ENCODE assay signal across 8 cellular contexts in genomic region chrX:111680988-111681779, GRCh38. TPM values are rescaled to one million over a fixed set of nuclear protein-coding genes. Genes with fewer than 3 reads are reported as not detected.
DNase-seq lines count a peak whose midpoint lies in the region; ATAC-seq and TF ChIP-seq lines count a peak whose summit lies in the region.

Gene ALG13 (plus strand): TSS chrX:111681170. CDS start chrX:111681219, 49 bp downstream.

- dilution Hi-C loops in mammary epithelial cell (cut with HindIII; ENCODE audit: low sequenced_read_pairs) = no loop called here

- 47% methylated on average over 40 of the region's 69 CpGs for WGBS in mammary epithelial cell (ENCODE audit: low coverage, missing lambda C conversion rate)

- H3K4me1 ChIP-seq in mammary epithelial cell (ENCODE audit: insufficient read depth, low read length) = no peaks in the 10 kb centered on the region
- H3K4me1 ChIP-seq in iPS-20b (ENCODE audit: insufficient read depth, low read length) = no peaks in the 10 kb centered on the region; the same call in 1 of the 2 replicates

- H3K36me3 ChIP-seq in WERI-Rb-1 (peaks cover 29% of the 10 kb centered on the region), mammary epithelial cell (ENCODE audit: insufficient read depth, low read length) (peaks cover 2% of the 10 kb centered on the region), iPS-20b (ENCODE audit: insufficient read depth, low read depth, low read length) (peaks cover 32% of the 10 kb centered on the region)

- H3K27me3 ChIP-seq in WERI-Rb-1 (ENCODE audit: insufficient read depth, low read depth, severe bottlenecking) = peaks cover 11% of the 10 kb centered on the region
- peaks cover 4% of the 10 kb centered on the region for H3K27me3 ChIP-seq in mammary epithelial cell (ENCODE audit: insufficient read depth, low read length)
- no peaks in the 10 kb centered on the region for H3K27me3 ChIP-seq in iPS-20b (ENCODE audit: insufficient read depth, low read length)

- H4K20me1 ChIP-seq in mammary epithelial cell (ENCODE audit: insufficient read depth, low read length) = no peaks in the 10 kb centered on the region

- peak within 1 kb of the TSS; percentile 90 for H2AFZ ChIP-seq in mammary epithelial cell (ENCODE audit: low read depth, low read length)

- peak within 1 kb of the TSS; percentile 99 for H3K27ac ChIP-seq in WERI-Rb-1
- peak within 1 kb of the TSS; percentile 97 for H3K27ac ChIP-seq in mammary epithelial cell (ENCODE audit: insufficient read depth, low read depth, low read length)
- H3K27ac ChIP-seq in iPS-20b (ENCODE audit: low read length) = peak within 1 kb of the TSS; percentile 90
- H3K27ac ChIP-seq in skin epidermis = peak within 1 kb of the TSS; percentile 93 to 100 (median 98)

- H3K79me2 ChIP-seq in mammary epithelial cell (ENCODE audit: insufficient read depth, low read length) = peaks cover 20% of the 10 kb centered on the region

- DNase-seq in AG08395 (ENCODE audit: low spot score) (peak; percentile 92), NCI-H2196 treated with DMSO at 0.1 percent for 48 hours (lab: John Stamatoyannopoulos, UW; ENCODE audit: unreplicated experiment) (peak; percentile 62), WERI-Rb-1 (peak; percentile 89), mammary epithelial cell (peak; percentile 88)

- H3K9me3 ChIP-seq in WERI-Rb-1 (ENCODE audit: severe bottlenecking) (no peaks in the 10 kb centered on the region), mammary epithelial cell (replicated peaks; ENCODE audit: insufficient read depth, low read length) (no peaks in the 10 kb centered on the region), iPS-20b (ENCODE audit: insufficient read depth, low read depth, low read length) (no peaks in the 10 kb centered on the region)

- CTCF ChIA-PET in mammary epithelial cell (lab: Charles Lee; ENCODE audit: low non-redundant PET) = interaction anchor here (0.6 kb wide), 1 partner anchor 72 kb away, joined by 3 read pairs; no protein-coding TSS in a partner anchor

- H3K4me3 ChIP-seq in WERI-Rb-1 (ENCODE audit: low read depth, low read length) (peak within 1 kb of the TSS; percentile 63), mammary epithelial cell (replicated peaks in 1 of 3; ENCODE audit: insufficient read depth in 1 of 3, low read depth in 2 of 3, low read length in 3 of 3) (peak within 1 kb of the TSS; percentile 59 to 82 (median 68)), iPS-20b (ENCODE audit: low read length) (peak within 1 kb of the TSS; percentile 82), skin epidermis (peak within 1 kb of the TSS; percentile 49 to 73 (median 63))

- intact Hi-C loops in mammary epithelial cell (cut with micrococcal nuclease) = no loop called here

- peak; percentile 92 for ATAC-seq in GM18873 (IDR thresholded peaks at IDR 0.05; ENCODE audit: low FRiP score, unreplicated experiment)
- peak; percentile 97 for ATAC-seq in HG03139 (IDR thresholded peaks at IDR 0.05; ENCODE audit: unreplicated experiment)

- peak within 1 kb of the TSS; percentile 89 for H3K9ac ChIP-seq in mammary epithelial cell (ENCODE audit: insufficient read depth, low read length)
- peak within 1 kb of the TSS; percentile 97 for H3K9ac ChIP-seq in iPS-20b (ENCODE audit: low read depth, low read length)

- peak; percentile 80 for TF ChIP-seq CTCF in WERI-Rb-1 (IDR thresholded peaks at IDR 0.05; ENCODE audit: low read depth, low read length)
- peak; percentile 43 to 73 for TF ChIP-seq CTCF in mammary epithelial cell (conservative IDR thresholded peaks at IDR 0.05 in 1 of 2, IDR thresholded peaks at IDR 0.05 in 1 of 2; ENCODE audit: extremely low read depth in 1 of 2, insufficient read depth in 1 of 2, low read depth in 1 of 2, low read length in 2 of 2)

- in situ Hi-C loops in mammary epithelial cell (cut with MboI; ENCODE audit: low sequenced_read_pairs in 2 of 2) = no loop called here

- TSS peak; percentile 72 for BruUV-seq in mammary epithelial cell (replicated peaks; lab: Mats Ljungman, UMichigan)

- H3K4me2 ChIP-seq in mammary epithelial cell (ENCODE audit: insufficient read depth, low read depth, low read length) = peak within 1 kb of the TSS; percentile 51

RNA-seq across cellular contexts. Expression of gene ALG13, which starts in this region (rescaled TPM):
- 10 to 100 TPM; 36.2 to 45.5 TPM for total RNA-seq in mammary epithelial cell
- 33.1 TPM for polyA plus RNA-seq in mammary epithelial cell
- 80.4 TPM for polyA minus RNA-seq in mammary epithelial cell

Comparison
In these comparisons a context has a peak if more than half of its experiments do, and no peak if none do; other contexts are left out.
1. Peak in every context shown above with its lines: DNase-seq, ATAC-seq, H3K4me3 ChIP-seq and H3K27ac ChIP-seq.